ENCODE assay signal across 1 cellular context in the genomic region with DNA sequence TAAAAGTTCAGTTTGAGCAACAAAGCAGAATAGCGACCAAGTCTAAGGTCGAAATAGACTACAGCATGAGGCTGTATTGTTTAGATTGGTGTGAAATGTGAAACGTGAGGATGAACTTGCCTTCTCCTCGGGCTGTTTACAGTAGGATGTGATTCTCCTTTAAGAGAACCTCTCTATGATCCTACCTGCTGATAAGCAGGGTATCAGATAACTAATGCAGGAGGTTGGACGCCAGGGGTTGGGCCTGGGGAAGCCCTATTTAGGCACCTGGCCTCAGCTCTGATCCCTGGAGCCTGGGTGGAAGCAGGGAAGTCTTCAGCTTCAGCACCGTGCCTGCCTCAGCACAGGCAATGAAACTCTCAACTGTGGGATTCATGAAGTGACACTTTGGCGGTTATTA.
TF ChIP-seq lines count a peak whose summit lies in the region.

No MANE protein-coding gene starts in this region.

TF ChIP-seq in H1, 55 proteins besides CTCF, POLR2A, EP300 and RAD21:
- TF ChIP-seq TBP (IDR thresholded peaks at IDR 0.05; ENCODE audit: low read depth, low read length), result peak; percentile 82
- TF ChIP-seq CTBP2 (IDR thresholded peaks at IDR 0.05; ENCODE audit: borderline replicate concordance, insufficient read depth, insufficient read length, low read length), result no peak
- TF ChIP-seq SRF (IDR thresholded peaks at IDR 0.05; ENCODE audit: low read depth, low read length), result 0 out of 2 replicates have a peak, but pooled peaks have one; percentile 34
- peak; percentile 52 for TF ChIP-seq TAF1 (IDR thresholded peaks at IDR 0.05; ENCODE audit: low read depth, low read length)
